ENCODE assay signal across 21 cellular contexts in genomic region chr1:205943245-205943644, GRCh38. TPM values are rescaled to one million over a fixed set of nuclear protein-coding genes. Genes with fewer than 3 reads are reported as not detected.
"Had no signal": no experiment of that assay in that cellular context is flagged by ENCODE, and none has a peak within 500 bp of the region (broad histone marks: within the 10 kb centered on the region; RNA-seq: fewer than 3 reads in every experiment).

Gene SLC26A9, minus strand, starts transcription at chr1:205943456. Its CDS starts 7,636 bp downstream, at chr1:205935820.

- H3K27ac ChIP-seq: body of pancreas, dorsolateral prefrontal cortex, epithelial cell of prostate, foreskin keratinocyte, suprapubic skin, transverse colon had no signal

- ATAC-seq: activated CD8-positive, alpha-beta T cell treated with anti-CD3 and anti-CD28 coated beads for 36 hours; body of pancreas; foreskin keratinocyte had no signal

- H3K4me1 ChIP-seq: foreskin keratinocyte, transverse colon had no signal

- H3K27ac Mint-ChIP-seq: activated B cell treated with CpG ODN at 0.5 μM for 24 hours; activated CD8-positive, alpha-beta T cell treated with anti-CD3 and anti-CD28 coated beads for 36 hours; activated naive CD4-positive, alpha-beta T cell treated with anti-CD3 and anti-CD28 coated beads for 36 hours; activated T-helper 2 cell treated with anti-CD3 and anti-CD28 coated beads, Interferon-gamma antibody, Interleukin-2, Interleukin-4, amounts not matched to agents 10 μg/mL and 5 μg/mL and 100 μg/mL, durations not matched to agents 14 hours and 24 hours and 36 hours; endodermal cell; natural killer cell treated with Interleukin-12 subunit alpha and Interleukin-12 subunit beta and Interleukin-15 and Interleukin-18, amount 100 ng/mL, for 72 hours; stimulated activated naive CD8-positive, alpha-beta T cell treated with anti-CD3 and anti-CD28 coated beads, Interleukin-15, Interleukin-2, amounts not matched to agents 100 ng/mL and 50 ng/mL, for 24 hours had no signal

- H3K4me3 ChIP-seq: body of pancreas, dorsolateral prefrontal cortex, suprapubic skin, transverse colon had no signal

- H3K9me3 Mint-ChIP-seq: activated B cell treated with CpG ODN at 0.5 μM for 24 hours; activated CD8-positive, alpha-beta T cell treated with anti-CD3 and anti-CD28 coated beads for 36 hours; activated naive CD4-positive, alpha-beta T cell treated with anti-CD3 and anti-CD28 coated beads for 36 hours; activated T-helper 2 cell treated with anti-CD3 and anti-CD28 coated beads, Interferon-gamma antibody, Interleukin-2, Interleukin-4, amounts not matched to agents 10 μg/mL and 5 μg/mL and 100 μg/mL, durations not matched to agents 14 hours and 24 hours and 36 hours; endodermal cell; natural killer cell treated with Interleukin-12 subunit alpha and Interleukin-12 subunit beta and Interleukin-15 and Interleukin-18, amount 100 ng/mL, for 72 hours; stimulated activated naive CD8-positive, alpha-beta T cell treated with anti-CD3 and anti-CD28 coated beads, Interleukin-15, Interleukin-2, amounts not matched to agents 100 ng/mL and 50 ng/mL, for 24 hours had no signal

- H3K9me3 ChIP-seq: body of pancreas, suprapubic skin, transverse colon had no signal

- DNase-seq: activated B cell treated with CpG ODN at 0.5 μM for 24 hours; activated CD4-positive, alpha-beta T cell treated with anti-CD3 and anti-CD28 coated beads for 48 hours; activated CD8-positive, alpha-beta T cell treated with anti-CD3 and anti-CD28 coated beads for 36 hours; activated naive CD4-positive, alpha-beta T cell treated with anti-CD3 and anti-CD28 coated beads for 36 hours; activated T-cell treated with anti-CD3 and anti-CD28 coated beads, Interleukin-2, amount 50 U/mL, for 1 hour; body of pancreas; dorsolateral prefrontal cortex; endodermal cell; foreskin keratinocyte; nucleus accumbens; T-helper 1 cell; T-helper 9 cell; transverse colon had no signal

- FAIRE-seq: keratinocyte had no signal

- H3K36me3 ChIP-seq: suprapubic skin, transverse colon had no signal

- H3K4me3 Mint-ChIP-seq: activated B cell treated with CpG ODN at 0.5 μM for 24 hours; activated CD8-positive, alpha-beta T cell treated with anti-CD3 and anti-CD28 coated beads for 36 hours; activated naive CD4-positive, alpha-beta T cell treated with anti-CD3 and anti-CD28 coated beads for 36 hours; endodermal cell; natural killer cell treated with Interleukin-12 subunit alpha and Interleukin-12 subunit beta and Interleukin-15 and Interleukin-18, amount 100 ng/mL, for 72 hours; stimulated activated naive CD8-positive, alpha-beta T cell treated with anti-CD3 and anti-CD28 coated beads, Interleukin-15, Interleukin-2, amounts not matched to agents 100 ng/mL and 50 ng/mL, for 24 hours had no signal

- H3K36me3 Mint-ChIP-seq: natural killer cell treated with Interleukin-12 subunit alpha and Interleukin-12 subunit beta and Interleukin-15 and Interleukin-18, amount 100 ng/mL, for 72 hours had no signal

- H3K27me3 ChIP-seq: body of pancreas had no signal

RNA-seq across cellular contexts. Expression of gene SLC26A9, which starts in this region (rescaled TPM):
- total RNA-seq: activated B cell treated with CpG ODN at 0.5 μM for 24 hours; activated CD8-positive, alpha-beta T cell treated with anti-CD3 and anti-CD28 coated beads for 36 hours; activated naive CD4-positive, alpha-beta T cell treated with anti-CD3 and anti-CD28 coated beads for 36 hours; activated T-helper 2 cell treated with anti-CD3 and anti-CD28 coated beads, Interferon-gamma antibody, Interleukin-2, Interleukin-4, amounts not matched to agents 10 μg/mL and 5 μg/mL and 100 μg/mL, durations not matched to agents 14 hours and 24 hours and 36 hours; fibroblast of lung; foreskin keratinocyte; liver; natural killer cell treated with Interleukin-12 subunit alpha and Interleukin-12 subunit beta and Interleukin-15 and Interleukin-18, amount 100 ng/mL, for 72 hours; transverse colon had no signal
- polyA plus RNA-seq: fibroblast of lung, foreskin keratinocyte, liver had no signal
